ENCODE assay signal across 8 cellular contexts in the genomic region with DNA sequence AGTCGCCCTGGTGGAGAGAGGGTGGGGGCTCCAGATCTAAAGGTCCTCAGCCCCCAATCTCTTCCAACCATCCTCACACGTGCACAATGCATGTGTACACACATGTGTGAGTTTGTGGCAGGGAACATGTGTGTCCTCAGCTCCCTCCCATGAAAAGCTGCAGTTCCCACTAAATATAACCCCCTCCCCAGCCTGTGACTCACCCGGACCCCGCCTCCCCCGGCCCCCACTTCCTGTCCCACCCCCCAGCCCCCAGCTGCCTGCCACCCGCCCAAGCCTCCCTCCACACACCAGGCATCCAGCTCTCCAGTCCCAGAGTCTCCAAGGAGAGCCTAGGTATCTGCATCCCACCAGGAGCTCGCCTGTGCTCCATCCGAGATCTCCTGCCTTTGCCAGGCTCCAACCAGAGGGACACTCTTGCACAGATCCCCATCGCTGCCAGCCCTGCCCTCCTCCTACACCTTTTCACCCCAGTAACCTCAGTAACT. TPM values are rescaled to one million over a fixed set of nuclear protein-coding genes. Genes with fewer than 3 reads are reported as not detected.
DNase-seq lines count a peak whose midpoint lies in the region; TF ChIP-seq lines count a peak whose summit lies in the region.

No MANE protein-coding gene starts in this region.

- in situ Hi-C loops in brain microvascular endothelial cell (cut with HindIII; ENCODE audit: low pct_ligation_motif_present, low sequenced_read_pairs) = no loop called here
- in situ Hi-C loops in ACHN (cut with HindIII; ENCODE audit: low pct_ligation_motif_present, low pct_unique_long_range_greater_than_20kb, low sequenced_read_pairs) = no loop called here

- intact Hi-C loops in colonic mucosa (cut with DNase I) = no loop called here

- DNase-seq in AG04449 (ENCODE audit: low read depth, low spot score) (no peak), brain microvascular endothelial cell (no peak), SW480 (ENCODE audit: low spot score) (no peak), colonic mucosa (no peak), ACHN (no peak), NCI-H510A treated with DMSO at 0.1 percent for 48 hours (lab: John Stamatoyannopoulos, UW) (no peak)

- peak overlapping the region; percentile 59 for H3K9ac ChIP-seq in HUES6 (ENCODE audit: low read length)
- peak overlapping the region; percentile 61 for H3K9ac ChIP-seq in muscle layer of colon (ENCODE audit: low read length)
- H3K9ac ChIP-seq in colonic mucosa (ENCODE audit: low read depth in 2 of 2, low read length in 2 of 2) = peak overlapping the region in 1 of 2 donors; percentile 44

- POLR2A ChIA-PET in AG04449 (lab: Yijun Ruan, JAX) = interaction anchor here (0.6 to 1.2 kb wide), 2 partner anchors 9 to 19 kb away, joined by 3 to 4 read pairs; a partner anchor contains a TSS

- peak overlapping the region; percentile 28; the same call in 1 of the 2 replicates for H3K27ac ChIP-seq in HUES6 (ENCODE audit: low read depth, low read length)
- peak overlapping the region; percentile 57 for H3K27ac ChIP-seq in brain microvascular endothelial cell
- H3K27ac ChIP-seq in muscle layer of colon (ENCODE audit: low read depth, low read length) = peak overlapping the region; percentile 61
- H3K27ac ChIP-seq in colonic mucosa = no peak overlapping the region

- CTCF ChIA-PET in AG04449 (lab: Yijun Ruan, JAX) = interaction anchor here (1.0 to 2.3 kb wide), 4 partner anchors 9 to 170 kb away, joined by 3 to 6 read pairs (median 4); no protein-coding TSS in a partner anchor

- H3K4me1 ChIP-seq in HUES6 (ENCODE audit: control insufficient read depth, insufficient read depth, low read length) = peaks cover 52% of the 10 kb centered on the region
- peaks cover 57% of the 10 kb centered on the region for H3K4me1 ChIP-seq in muscle layer of colon (ENCODE audit: insufficient read depth, low read length)
- H3K4me1 ChIP-seq in colonic mucosa = peaks cover 3% of the 10 kb centered on the region

- no peaks in the 10 kb centered on the region for H3K27me3 ChIP-seq in HUES6 (ENCODE audit: control insufficient read depth, insufficient read depth, low read length)
- no peaks in the 10 kb centered on the region for H3K27me3 ChIP-seq in brain microvascular endothelial cell (replicated peaks)
- H3K27me3 ChIP-seq in muscle layer of colon (ENCODE audit: control insufficient read depth in 1 of 2, insufficient read depth in 2 of 2, low read length in 2 of 2) = no peaks in the 10 kb centered on the region
- no peaks in the 10 kb centered on the region for H3K27me3 ChIP-seq in colonic mucosa

- H3K9me3 ChIP-seq in HUES6 (ENCODE audit: control insufficient read depth, insufficient read depth, low read depth, low read length) (no peaks in the 10 kb centered on the region), muscle layer of colon (ENCODE audit: low read length) (no peaks in the 10 kb centered on the region), colonic mucosa (no peaks in the 10 kb centered on the region)

- TF ChIP-seq CTCF in AG04449 (IDR thresholded peaks at IDR 0.05; ENCODE audit: insufficient read depth, low read length, missing control alignments) (no peak), brain microvascular endothelial cell (IDR thresholded peaks at IDR 0.05; ENCODE audit: low read depth, low read length, missing control alignments) (no peak), colonic mucosa (IDR thresholded peaks at IDR 0.05) (no peak)

- no peaks in the 10 kb centered on the region for H3K36me3 ChIP-seq in HUES6 (ENCODE audit: control insufficient read depth, insufficient read depth, low read length)
- H3K36me3 ChIP-seq in brain microvascular endothelial cell (replicated peaks) = no peaks in the 10 kb centered on the region
- H3K36me3 ChIP-seq in muscle layer of colon (ENCODE audit: insufficient read depth, low read length) = no peaks in the 10 kb centered on the region
- no peaks in the 10 kb centered on the region for H3K36me3 ChIP-seq in colonic mucosa

- H3K4me3 ChIP-seq in AG04449 (ENCODE audit: low read depth, low read length) (peak overlapping the region; percentile 66), HUES6 (ENCODE audit: low read depth, low read length) (peak overlapping the region; percentile 69), brain microvascular endothelial cell (ENCODE audit: low read depth, low read length) (peak overlapping the region; percentile 69), muscle layer of colon (ENCODE audit: low read depth in 1 of 2, low read length in 2 of 2) (peak overlapping the region in 1 of 2 donors; percentile 85), colonic mucosa (no peak overlapping the region)

RNA-seq across cellular contexts. Expression of a gene that starts 3.9 kb away (rescaled TPM):
- 1 to 10 TPM; 4.8 to 5.6 TPM for total RNA-seq in colonic mucosa

RNA-seq across cellular contexts. Expression of a gene that starts 4.0 kb away (rescaled TPM):
- 100 to 1,000 TPM; 606 to 859 TPM for total RNA-seq in colonic mucosa

RNA-seq across cellular contexts. Expression of a gene that starts 18.6 kb away (rescaled TPM):
- 10 to 100 TPM; 32.4 to 42.4 TPM for total RNA-seq in colonic mucosa

RNA-seq across cellular contexts. Expression of a gene that starts 23.6 kb away (rescaled TPM):
- 10 to 100 TPM; 29.8 to 38.6 TPM for total RNA-seq in colonic mucosa

RNA-seq across cellular contexts. Expression of a gene that starts 26.6 kb away (rescaled TPM):
- total RNA-seq in colonic mucosa = 100 to 1,000 TPM; 378 to 513 TPM
